ENCODE assay signal across 1 cellular context in the genomic region with DNA sequence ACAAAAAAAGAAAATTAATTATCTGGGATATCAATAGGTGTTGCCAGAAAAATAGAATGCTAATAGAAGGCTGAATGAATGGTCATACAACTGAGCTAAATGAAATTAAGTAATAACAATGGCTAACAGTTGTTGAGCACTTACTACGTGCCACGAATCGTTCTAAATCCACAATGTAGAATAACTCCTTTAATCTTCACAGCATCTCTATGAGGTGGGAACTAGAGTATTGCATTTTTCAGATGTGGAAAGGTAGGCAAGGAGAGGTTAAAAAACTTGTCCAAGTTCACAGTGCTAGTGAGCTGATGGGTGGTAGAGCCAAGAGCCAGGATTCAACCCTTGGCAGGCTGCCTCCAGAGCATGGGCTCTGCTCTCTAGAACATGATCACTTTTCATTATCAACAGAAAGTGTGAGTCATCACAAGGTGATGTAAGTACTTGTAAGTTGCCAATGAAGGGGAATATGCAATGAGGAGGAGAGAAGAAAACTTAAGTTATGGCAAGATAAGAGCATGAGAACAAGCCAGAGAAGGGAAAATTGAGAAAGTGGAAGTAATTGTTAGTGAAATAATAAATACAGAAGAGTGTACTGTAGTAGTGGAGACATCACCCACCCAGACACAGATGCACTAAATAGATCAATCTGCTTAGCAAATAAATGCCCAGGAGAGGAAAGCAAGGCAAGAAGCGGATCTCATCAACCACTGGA.
TF ChIP-seq lines count a peak whose summit lies in the region.

No MANE protein-coding gene starts in this region.

TF ChIP-seq in HEK293, 187 proteins besides CTCF, POLR2A, EP300 and RAD21 (continued from another document):
- TF ChIP-seq ZNF155 (tag by site-specific recombination; IDR thresholded peaks at IDR 0.05) (no peak), ZNF791 (tag by site-specific recombination; IDR thresholded peaks at IDR 0.05) (no peak), ZNF341 (tag by site-specific recombination; IDR thresholded peaks at IDR 0.05; ENCODE audit: low read depth) (peak; percentile 28; the same call in 1 of the 2 replicates), ZNF394 (tag by site-specific recombination; IDR thresholded peaks at IDR 0.05; ENCODE audit: borderline replicate concordance) (peak; percentile 47; the same call in 1 of the 2 replicates), KLF16 (tag by site-specific recombination; IDR thresholded peaks at IDR 0.05) (0 out of 2 replicates have a peak, but pooled peaks have one; percentile 66), ZNF600 (tag by site-specific recombination; IDR thresholded peaks at IDR 0.05) (peak; percentile 82), ZNF132 (tag by site-specific recombination; IDR thresholded peaks at IDR 0.05; ENCODE audit: borderline replicate concordance) (no peak), ZNF610 (tag by site-specific recombination; IDR thresholded peaks at IDR 0.05; ENCODE audit: borderline replicate concordance) (peak; percentile 70; the same call in 1 of the 2 replicates), ZNF660 (tag by site-specific recombination; IDR thresholded peaks at IDR 0.05) (peak; percentile 21; the same call in 1 of the 2 replicates), ZNF664 (tag by site-specific recombination; IDR thresholded peaks at IDR 0.05) (0 out of 2 replicates have a peak, but pooled peaks have one; percentile 54), ZNF629 (tag by site-specific recombination; IDR thresholded peaks at IDR 0.05) (peak; percentile 84), ZSCAN16 (tag by site-specific recombination; IDR thresholded peaks at IDR 0.05) (no peak)
- TF ChIP-seq, protein P1, sequence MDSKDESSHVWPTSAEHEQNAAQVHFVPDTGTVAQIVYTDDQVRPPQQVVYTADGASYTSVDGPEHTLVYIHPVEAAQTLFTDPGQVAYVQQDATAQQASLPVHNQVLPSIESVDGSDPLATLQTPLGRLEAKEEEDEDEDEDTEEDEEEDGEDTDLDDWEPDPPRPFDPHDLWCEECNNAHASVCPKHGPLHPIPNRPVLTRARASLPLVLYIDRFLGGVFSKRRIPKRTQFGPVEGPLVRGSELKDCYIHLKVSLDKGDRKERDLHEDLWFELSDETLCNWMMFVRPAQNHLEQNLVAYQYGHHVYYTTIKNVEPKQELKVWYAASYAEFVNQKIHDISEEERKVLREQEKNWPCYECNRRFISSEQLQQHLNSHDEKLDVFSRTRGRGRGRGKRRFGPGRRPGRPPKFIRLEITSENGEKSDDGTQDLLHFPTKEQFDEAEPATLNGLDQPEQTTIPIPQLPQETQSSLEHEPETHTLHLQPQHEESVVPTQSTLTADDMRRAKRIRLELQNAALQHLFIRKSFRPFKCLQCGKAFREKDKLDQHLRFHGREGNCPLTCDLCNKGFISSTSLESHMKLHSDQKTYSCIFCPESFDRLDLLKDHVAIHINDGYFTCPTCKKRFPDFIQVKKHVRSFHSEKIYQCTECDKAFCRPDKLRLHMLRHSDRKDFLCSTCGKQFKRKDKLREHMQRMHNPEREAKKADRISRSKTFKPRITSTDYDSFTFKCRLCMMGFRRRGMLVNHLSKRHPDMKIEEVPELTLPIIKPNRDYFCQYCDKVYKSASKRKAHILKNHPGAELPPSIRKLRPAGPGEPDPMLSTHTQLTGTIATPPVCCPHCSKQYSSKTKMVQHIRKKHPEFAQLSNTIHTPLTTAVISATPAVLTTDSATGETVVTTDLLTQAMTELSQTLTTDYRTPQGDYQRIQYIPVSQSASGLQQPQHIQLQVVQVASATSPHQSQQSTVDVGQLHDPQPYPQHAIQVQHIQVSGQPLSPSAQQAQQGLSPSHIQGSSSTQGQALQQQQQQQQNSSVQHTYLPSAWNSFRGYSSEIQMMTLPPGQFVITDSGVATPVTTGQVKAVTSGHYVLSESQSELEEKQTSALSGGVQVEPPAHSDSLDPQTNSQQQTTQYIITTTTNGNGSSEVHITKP (tag by site-specific recombination; IDR thresholded peaks at IDR 0.05) = peak; percentile 88
- TF ChIP-seq, protein P2, sequence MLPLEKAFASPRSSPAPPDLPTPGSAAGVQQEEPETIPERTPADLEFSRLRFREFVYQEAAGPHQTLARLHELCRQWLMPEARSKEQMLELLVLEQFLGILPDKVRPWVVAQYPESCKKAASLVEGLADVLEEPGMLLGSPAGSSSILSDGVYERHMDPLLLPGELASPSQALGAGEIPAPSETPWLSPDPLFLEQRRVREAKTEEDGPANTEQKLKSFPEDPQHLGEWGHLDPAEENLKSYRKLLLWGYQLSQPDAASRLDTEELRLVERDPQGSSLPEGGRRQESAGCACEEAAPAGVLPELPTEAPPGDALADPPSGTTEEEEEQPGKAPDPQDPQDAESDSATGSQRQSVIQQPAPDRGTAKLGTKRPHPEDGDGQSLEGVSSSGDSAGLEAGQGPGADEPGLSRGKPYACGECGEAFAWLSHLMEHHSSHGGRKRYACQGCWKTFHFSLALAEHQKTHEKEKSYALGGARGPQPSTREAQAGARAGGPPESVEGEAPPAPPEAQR (tag by site-specific recombination; IDR thresholded peaks at IDR 0.05) = no peak
- TF ChIP-seq, protein P3, sequence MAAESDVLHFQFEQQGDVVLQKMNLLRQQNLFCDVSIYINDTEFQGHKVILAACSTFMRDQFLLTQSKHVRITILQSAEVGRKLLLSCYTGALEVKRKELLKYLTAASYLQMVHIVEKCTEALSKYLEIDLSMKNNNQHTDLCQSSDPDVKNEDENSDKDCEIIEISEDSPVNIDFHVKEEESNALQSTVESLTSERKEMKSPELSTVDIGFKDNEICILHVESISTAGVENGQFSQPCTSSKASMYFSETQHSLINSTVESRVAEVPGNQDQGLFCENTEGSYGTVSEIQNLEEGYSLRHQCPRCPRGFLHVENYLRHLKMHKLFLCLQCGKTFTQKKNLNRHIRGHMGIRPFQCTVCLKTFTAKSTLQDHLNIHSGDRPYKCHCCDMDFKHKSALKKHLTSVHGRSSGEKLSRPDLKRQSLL (tag by site-specific recombination; IDR thresholded peaks at IDR 0.05) = peak; percentile 99
- TF ChIP-seq, protein P4, sequence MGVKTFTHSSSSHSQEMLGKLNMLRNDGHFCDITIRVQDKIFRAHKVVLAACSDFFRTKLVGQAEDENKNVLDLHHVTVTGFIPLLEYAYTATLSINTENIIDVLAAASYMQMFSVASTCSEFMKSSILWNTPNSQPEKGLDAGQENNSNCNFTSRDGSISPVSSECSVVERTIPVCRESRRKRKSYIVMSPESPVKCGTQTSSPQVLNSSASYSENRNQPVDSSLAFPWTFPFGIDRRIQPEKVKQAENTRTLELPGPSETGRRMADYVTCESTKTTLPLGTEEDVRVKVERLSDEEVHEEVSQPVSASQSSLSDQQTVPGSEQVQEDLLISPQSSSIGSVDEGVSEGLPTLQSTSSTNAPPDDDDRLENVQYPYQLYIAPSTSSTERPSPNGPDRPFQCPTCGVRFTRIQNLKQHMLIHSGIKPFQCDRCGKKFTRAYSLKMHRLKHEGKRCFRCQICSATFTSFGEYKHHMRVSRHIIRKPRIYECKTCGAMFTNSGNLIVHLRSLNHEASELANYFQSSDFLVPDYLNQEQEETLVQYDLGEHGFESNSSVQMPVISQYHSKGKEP (tag by site-specific recombination; IDR thresholded peaks at IDR 0.05) = peak; percentile 44; the same call in 1 of the 2 replicates
- TF ChIP-seq, protein P5, sequence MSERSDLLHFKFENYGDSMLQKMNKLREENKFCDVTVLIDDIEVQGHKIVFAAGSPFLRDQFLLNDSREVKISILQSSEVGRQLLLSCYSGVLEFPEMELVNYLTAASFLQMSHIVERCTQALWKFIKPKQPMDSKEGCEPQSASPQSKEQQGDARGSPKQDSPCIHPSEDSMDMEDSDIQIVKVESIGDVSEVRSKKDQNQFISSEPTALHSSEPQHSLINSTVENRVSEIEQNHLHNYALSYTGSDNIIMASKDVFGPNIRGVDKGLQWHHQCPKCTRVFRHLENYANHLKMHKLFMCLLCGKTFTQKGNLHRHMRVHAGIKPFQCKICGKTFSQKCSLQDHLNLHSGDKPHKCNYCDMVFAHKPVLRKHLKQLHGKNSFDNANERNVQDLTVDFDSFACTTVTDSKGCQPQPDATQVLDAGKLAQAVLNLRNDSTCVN (tag by site-specific recombination; optimal IDR thresholded peaks at IDR 0.05) = no peak
- TF ChIP-seq, protein P6, sequence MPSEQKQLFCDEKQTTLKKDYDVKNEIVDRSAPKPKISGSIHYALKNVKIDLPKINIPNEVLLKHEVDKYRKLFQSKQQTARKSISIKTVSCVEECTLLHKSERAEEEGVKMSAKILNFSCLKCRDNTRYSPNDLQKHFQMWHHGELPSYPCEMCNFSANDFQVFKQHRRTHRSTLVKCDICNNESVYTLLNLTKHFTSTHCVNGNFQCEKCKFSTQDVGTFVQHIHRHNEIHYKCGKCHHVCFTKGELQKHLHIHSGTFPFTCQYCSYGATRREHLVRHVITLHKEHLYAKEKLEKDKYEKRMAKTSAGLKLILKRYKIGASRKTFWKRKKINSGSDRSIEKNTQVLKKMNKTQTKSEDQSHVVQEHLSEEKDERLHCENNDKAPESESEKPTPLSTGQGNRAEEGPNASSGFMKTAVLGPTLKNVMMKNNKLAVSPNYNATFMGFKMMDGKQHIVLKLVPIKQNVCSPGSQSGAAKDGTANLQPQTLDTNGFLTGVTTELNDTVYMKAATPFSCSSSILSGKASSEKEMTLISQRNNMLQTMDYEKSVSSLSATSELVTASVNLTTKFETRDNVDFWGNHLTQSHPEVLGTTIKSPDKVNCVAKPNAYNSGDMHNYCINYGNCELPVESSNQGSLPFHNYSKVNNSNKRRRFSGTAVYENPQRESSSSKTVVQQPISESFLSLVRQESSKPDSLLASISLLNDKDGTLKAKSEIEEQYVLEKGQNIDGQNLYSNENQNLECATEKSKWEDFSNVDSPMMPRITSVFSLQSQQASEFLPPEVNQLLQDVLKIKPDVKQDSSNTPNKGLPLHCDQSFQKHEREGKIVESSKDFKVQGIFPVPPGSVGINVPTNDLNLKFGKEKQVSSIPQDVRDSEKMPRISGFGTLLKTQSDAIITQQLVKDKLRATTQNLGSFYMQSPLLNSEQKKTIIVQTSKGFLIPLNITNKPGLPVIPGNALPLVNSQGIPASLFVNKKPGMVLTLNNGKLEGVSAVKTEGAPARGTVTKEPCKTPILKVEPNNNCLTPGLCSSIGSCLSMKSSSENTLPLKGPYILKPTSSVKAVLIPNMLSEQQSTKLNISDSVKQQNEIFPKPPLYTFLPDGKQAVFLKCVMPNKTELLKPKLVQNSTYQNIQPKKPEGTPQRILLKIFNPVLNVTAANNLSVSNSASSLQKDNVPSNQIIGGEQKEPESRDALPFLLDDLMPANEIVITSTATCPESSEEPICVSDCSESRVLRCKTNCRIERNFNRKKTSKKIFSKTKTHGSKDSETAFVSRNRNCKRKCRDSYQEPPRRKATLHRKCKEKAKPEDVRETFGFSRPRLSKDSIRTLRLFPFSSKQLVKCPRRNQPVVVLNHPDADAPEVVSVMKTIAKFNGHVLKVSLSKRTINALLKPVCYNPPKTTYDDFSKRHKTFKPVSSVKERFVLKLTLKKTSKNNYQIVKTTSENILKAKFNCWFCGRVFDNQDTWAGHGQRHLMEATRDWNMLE (tag by site-specific recombination; conservative IDR thresholded peaks at IDR 0.05; ENCODE audit: low read depth) = peak; percentile 60
